Comparison of ENCODE assay signal across 9 cellular contexts in the genomic region with DNA sequence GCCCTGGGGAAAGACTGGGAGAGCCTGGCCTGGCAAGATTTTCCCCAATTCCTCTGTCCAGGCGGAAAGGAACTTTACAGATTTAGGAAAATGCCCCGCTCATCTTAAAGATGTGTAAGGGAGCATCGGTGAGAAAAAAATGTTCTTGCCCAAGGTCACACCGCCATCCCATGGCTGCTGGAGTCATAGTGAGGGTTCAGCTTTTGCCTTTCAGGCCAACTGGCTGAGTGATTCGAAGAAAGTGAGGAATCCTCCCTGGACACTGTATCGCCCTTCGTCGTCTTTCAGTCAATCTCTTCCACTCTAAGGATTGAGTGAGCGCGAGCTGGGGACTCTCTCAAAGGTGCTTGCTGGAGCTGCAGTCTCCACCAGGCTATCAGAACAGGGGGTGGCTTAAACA. TPM values are rescaled to one million over a fixed set of nuclear protein-coding genes. Genes with fewer than 3 reads are reported as not detected.
DNase-seq lines count a peak whose midpoint lies in the region; ATAC-seq, FAIRE-seq and TF ChIP-seq lines count a peak whose summit lies in the region.
"Had no signal": no experiment of that assay in that cellular context is flagged by ENCODE, and none has a peak within 500 bp of the region (broad histone marks: within the 10 kb centered on the region; RNA-seq: fewer than 3 reads in every experiment).

No MANE protein-coding gene starts in this region.

- WGBS in GM23248 (ENCODE audit: low coverage in 1 of 2, low lambda C conversion rate in 2 of 2, missing lambda C conversion rate in 2 of 2), 2 experiments = 7 to 8% methylated on average over 10 of the region's 10 CpGs

- peak overlapping the region; percentile 27 to 74 (median 58) for H3K4me3 Mint-ChIP-seq in CD4-positive, alpha-beta memory T cell
- peak overlapping the region; percentile 60 for H3K4me3 Mint-ChIP-seq in activated T-helper 17 cell treated with anti-CD3 and anti-CD28 coated beads, Interleukin-2, amount 50 U/mL, for 72 hours

- H3K4me2 ChIP-seq in GM23248 (ENCODE audit: unreplicated experiment) = peak overlapping the region; percentile 44

- TF ChIP-seq POLR2A in H54 (IDR thresholded peaks at IDR 0.05; ENCODE audit: low read depth, low read length) = no peak

- H2AFZ ChIP-seq in GM23248 = peak overlapping the region; percentile 52; the same call in 1 of the 2 replicates

- no peaks in the 10 kb centered on the region for H3K9me2 ChIP-seq in GM23248 (ENCODE audit: insufficient read depth)

- POLR2A ChIA-PET in CD4-positive, alpha-beta memory T cell (lab: Charles Lee; ENCODE audit: partially characterized antibody) = no interaction called here

- H3K4me3 ChIP-seq in CD4-positive, alpha-beta memory T cell (ENCODE audit: low read length in 2 of 2) = no peak overlapping the region
- H3K4me3 ChIP-seq in GM23248 (peak overlapping the region; percentile 58), stomach smooth muscle (ENCODE audit: low read length in 2 of 2) (peak overlapping the region; percentile 59 to 76)

- H3K27ac ChIP-seq in CD4-positive, alpha-beta memory T cell (ENCODE audit: low read depth, low read length) = no peak overlapping the region
- no peak overlapping the region for H3K27ac ChIP-seq in GM23248
- no peak overlapping the region for H3K27ac ChIP-seq in stomach smooth muscle (ENCODE audit: low read length)

- no peak for DNase-seq in CD4-positive, alpha-beta memory T cell
- DNase-seq in GM23248 = peak; percentile 33
- DNase-seq in inferior parietal cortex (ENCODE audit: extremely low spot score) = peak; percentile 43
- no peak for DNase-seq in NCI-H1930 (lab: John Stamatoyannopoulos, UW)
- DNase-seq in activated gamma-delta T cell treated with Interleukin-2 at 50 U/mL for 16 hours = no peak
- DNase-seq in H54 (ENCODE audit: insufficient read length, low spot score) = no peak

- no peak for FAIRE-seq in H54 (lab: Jason Lieb, UNC)

- peaks cover 44 to 54% of the 10 kb centered on the region in 2 donors for H3K27me3 Mint-ChIP-seq in CD4-positive, alpha-beta memory T cell
- H3K27me3 Mint-ChIP-seq in activated T-helper 17 cell treated with anti-CD3 and anti-CD28 coated beads, Interleukin-2, amount 50 U/mL, for 72 hours = peaks cover 45% of the 10 kb centered on the region

- CTCF ChIA-PET in CD4-positive, alpha-beta memory T cell (lab: Charles Lee; ENCODE audit: partially characterized antibody) = no interaction called here

- H3K9me3 ChIP-seq in CD4-positive, alpha-beta memory T cell (ENCODE audit: control insufficient read depth in 1 of 2, low read length in 2 of 2) = no peaks in the 10 kb centered on the region
- H3K9me3 ChIP-seq in GM23248 (ENCODE audit: low read depth) (no peaks in the 10 kb centered on the region), stomach smooth muscle (ENCODE audit: control insufficient read depth in 2 of 2, low read length in 2 of 2) (no peaks in the 10 kb centered on the region)

- H3K36me3 ChIP-seq in CD4-positive, alpha-beta memory T cell (ENCODE audit: insufficient read depth, low read length) = no peaks in the 10 kb centered on the region
- H3K36me3 ChIP-seq in GM23248 (ENCODE audit: low read depth) (no peaks in the 10 kb centered on the region), stomach smooth muscle (ENCODE audit: control insufficient read depth in 2 of 2, insufficient read depth in 2 of 2, low read length in 2 of 2) (no peaks in the 10 kb centered on the region)

- peaks cover 13% of the 10 kb centered on the region for H3K4me1 ChIP-seq in CD4-positive, alpha-beta memory T cell (ENCODE audit: insufficient read depth, low read length)
- H3K4me1 ChIP-seq in GM23248 (ENCODE audit: insufficient read depth) = no peaks in the 10 kb centered on the region
- H3K4me1 ChIP-seq in stomach smooth muscle (ENCODE audit: control insufficient read depth, insufficient read depth, low read length) = peaks cover 20% of the 10 kb centered on the region

- H3K9ac ChIP-seq in GM23248 (no peak overlapping the region), stomach smooth muscle (ENCODE audit: low read length in 2 of 2) (peak overlapping the region; percentile 49 to 62)

- H3F3A ChIP-seq in GM23248 (ENCODE audit: insufficient read depth) = no peaks in the 10 kb centered on the region

- ATAC-seq in activated T-helper 17 cell treated with anti-CD3 and anti-CD28 coated beads, Interleukin-2, amount 50 U/mL, for 72 hours (replicated peaks) = peak; percentile 30

- no peaks in the 10 kb centered on the region for H3K36me3 Mint-ChIP-seq in CD4-positive, alpha-beta memory T cell
- no peaks in the 10 kb centered on the region for H3K36me3 Mint-ChIP-seq in activated T-helper 17 cell treated with anti-CD3 and anti-CD28 coated beads, Interleukin-2, amount 50 U/mL, for 72 hours (ENCODE audit: low read depth)

- H4K20me1 ChIP-seq in GM23248 (ENCODE audit: insufficient read depth) = no peaks in the 10 kb centered on the region

- H3K27me3 ChIP-seq in CD4-positive, alpha-beta memory T cell (ENCODE audit: insufficient read depth, low read length) = peaks cover 31% of the 10 kb centered on the region
- H3K27me3 ChIP-seq in GM23248 (replicated peaks; ENCODE audit: insufficient read depth) (peaks cover 61% of the 10 kb centered on the region), stomach smooth muscle (ENCODE audit: control insufficient read depth in 1 of 2, insufficient read depth in 2 of 2, low read length in 2 of 2) (peaks cover 6 to 11% of the 10 kb centered on the region in 2 donors)

- no peaks in the 10 kb centered on the region for H3K9me3 Mint-ChIP-seq in CD4-positive, alpha-beta memory T cell
- no peaks in the 10 kb centered on the region for H3K9me3 Mint-ChIP-seq in activated T-helper 17 cell treated with anti-CD3 and anti-CD28 coated beads, Interleukin-2, amount 50 U/mL, for 72 hours

- in situ Hi-C loops in GM23248 (cut with MboI) = loop anchor here (25.0 kb wide), 1 partner anchor 291 kb away; no protein-coding TSS in a partner anchor

- intact Hi-C loops in CD4-positive, alpha-beta memory T cell (cut with micrococcal nuclease) = no loop called here

- H3K27ac Mint-ChIP-seq in CD4-positive, alpha-beta memory T cell = no peak overlapping the region
- no peak overlapping the region for H3K27ac Mint-ChIP-seq in activated T-helper 17 cell treated with anti-CD3 and anti-CD28 coated beads, Interleukin-2, amount 50 U/mL, for 72 hours

- no peaks in the 10 kb centered on the region for H3K79me2 ChIP-seq in GM23248 (ENCODE audit: insufficient read depth)

- H3K4me1 Mint-ChIP-seq in CD4-positive, alpha-beta memory T cell = peaks cover 0 to 7% (median 3%) of the 10 kb centered on the region in 4 donors
- no peaks in the 10 kb centered on the region for H3K4me1 Mint-ChIP-seq in activated T-helper 17 cell treated with anti-CD3 and anti-CD28 coated beads, Interleukin-2, amount 50 U/mL, for 72 hours

RNA-seq across cellular contexts. Expression of a gene that starts 1.4 kb away (rescaled TPM):
- 1 to 10 TPM in 1 of 2 experiments, under 1 TPM in 1; 0.73 to 1.6 TPM for total RNA-seq in CD4-positive, alpha-beta memory T cell
- polyA plus RNA-seq in CD4-positive, alpha-beta memory T cell = not detected
- not detected in 2 replicates for total RNA-seq in GM23248 (2014; rRNA removed; shearing (Covaris generic))
- polyA plus RNA-seq in GM23248 (2016; fragmentation: Nextera tagmentation; extraction: Ambion mirVana) = not detected in 2 replicates
- 1 to 10 TPM in 1 of 2 donors, not detected in 1; 3.5 TPM for total RNA-seq in activated T-helper 17 cell treated with anti-CD3 and anti-CD28 coated beads, Interleukin-2, amount 50 U/mL, for 72 hours
- total RNA-seq: fibroblast of lung had no signal
- polyA plus RNA-seq: fibroblast of lung had no signal

RNA-seq across cellular contexts. Expression of a gene that starts 44.5 kb away (rescaled TPM):
- not detected for total RNA-seq in CD4-positive, alpha-beta memory T cell
- not detected for polyA plus RNA-seq in CD4-positive, alpha-beta memory T cell
- not detected in 2 replicates for total RNA-seq in GM23248 (2014; rRNA removed; shearing (Covaris generic))
- polyA plus RNA-seq in GM23248 (2016; fragmentation: Nextera tagmentation; extraction: Ambion mirVana) = not detected in 2 replicates
- not detected for total RNA-seq in activated T-helper 17 cell treated with anti-CD3 and anti-CD28 coated beads, Interleukin-2, amount 50 U/mL, for 72 hours
- total RNA-seq: fibroblast of lung had no signal
- polyA plus RNA-seq: fibroblast of lung had no signal

RNA-seq across cellular contexts. Expression of a gene that starts 55.0 kb away (rescaled TPM):
- 10 to 100 TPM; 81.9 to 84.5 TPM for total RNA-seq in CD4-positive, alpha-beta memory T cell
- polyA plus RNA-seq in CD4-positive, alpha-beta memory T cell = 10 to 100 TPM; 85.6 to 92.2 TPM
- total RNA-seq in GM23248 (2014; rRNA removed; shearing (Covaris generic)) = 108 and 138 TPM in 2 replicates
- 190 and 198 TPM in 2 replicates for polyA plus RNA-seq in GM23248 (2016; fragmentation: Nextera tagmentation; extraction: Ambion mirVana)
- total RNA-seq in activated T-helper 17 cell treated with anti-CD3 and anti-CD28 coated beads, Interleukin-2, amount 50 U/mL, for 72 hours = 10 to 100 TPM; 34.4 to 67.9 TPM

Comparison
In these comparisons a context has a peak if more than half of its experiments do, and no peak if none do; other contexts are left out.
1. DNase-seq: peak in GM23248 (single experiment) and inferior parietal cortex (single experiment); none in CD4-positive, alpha-beta memory T cell (0 of 5), NCI-H1930 (0 of 2), activated gamma-delta T cell treated with Interleukin-2 at 50 U/mL for 16 hours (single experiment) and H54 (single experiment).
2. H3K4me3 ChIP-seq: peak in GM23248 (single experiment) and stomach smooth muscle (2 of 2); none in CD4-positive, alpha-beta memory T cell (0 of 2).